ENCODE assay signal across 1 cellular context in the genomic region with DNA sequence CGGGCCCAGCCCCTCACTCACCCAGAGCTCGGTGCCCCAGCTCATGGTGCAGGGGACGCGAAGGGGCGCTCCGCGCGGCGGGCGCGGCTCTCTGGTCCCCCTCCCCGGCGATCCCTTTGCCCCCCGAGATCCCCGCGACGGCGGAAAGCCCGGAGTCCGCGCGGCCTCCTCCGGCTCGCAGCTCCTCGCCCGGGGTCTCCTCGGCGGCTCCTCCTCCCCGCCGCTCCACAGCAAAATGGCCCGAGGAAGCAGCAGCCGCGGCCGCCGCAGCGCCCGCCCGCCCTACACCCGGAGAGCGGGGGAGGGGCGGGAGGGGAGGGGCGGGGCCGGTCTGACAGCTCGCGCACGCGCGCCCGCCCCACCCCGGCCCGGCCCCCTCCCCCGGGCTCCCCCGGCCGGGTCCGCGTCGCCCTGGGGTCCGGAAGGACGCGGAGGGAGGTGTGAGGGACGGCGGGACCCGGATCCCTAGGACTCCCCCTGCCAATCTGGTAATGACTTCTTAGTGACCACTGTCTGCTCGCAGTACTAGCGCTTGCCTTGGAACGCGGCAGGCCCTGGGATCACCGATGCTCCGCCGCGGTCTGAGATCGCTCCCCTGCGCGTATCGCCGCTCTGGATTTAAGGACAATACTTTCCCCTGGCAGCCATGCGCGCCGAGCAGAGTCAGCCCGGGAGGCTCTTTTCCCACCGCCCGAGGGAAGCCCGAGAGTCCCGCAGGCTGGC.
A peak's percentile ranks its signal among the peaks of the same experiment; 100 is the strongest.
TF ChIP-seq lines count a peak whose summit lies in the region.

Gene FNBP1 (minus strand): TSS at position 259 of the 723 bp plus-strand sequence. CDS start 214 bp downstream, at position 45.

TF ChIP-seq in HepG2, 621 proteins besides CTCF, POLR2A, EP300 and RAD21 (continued from another document and continues in another):
- TF ChIP-seq, protein P1, sequence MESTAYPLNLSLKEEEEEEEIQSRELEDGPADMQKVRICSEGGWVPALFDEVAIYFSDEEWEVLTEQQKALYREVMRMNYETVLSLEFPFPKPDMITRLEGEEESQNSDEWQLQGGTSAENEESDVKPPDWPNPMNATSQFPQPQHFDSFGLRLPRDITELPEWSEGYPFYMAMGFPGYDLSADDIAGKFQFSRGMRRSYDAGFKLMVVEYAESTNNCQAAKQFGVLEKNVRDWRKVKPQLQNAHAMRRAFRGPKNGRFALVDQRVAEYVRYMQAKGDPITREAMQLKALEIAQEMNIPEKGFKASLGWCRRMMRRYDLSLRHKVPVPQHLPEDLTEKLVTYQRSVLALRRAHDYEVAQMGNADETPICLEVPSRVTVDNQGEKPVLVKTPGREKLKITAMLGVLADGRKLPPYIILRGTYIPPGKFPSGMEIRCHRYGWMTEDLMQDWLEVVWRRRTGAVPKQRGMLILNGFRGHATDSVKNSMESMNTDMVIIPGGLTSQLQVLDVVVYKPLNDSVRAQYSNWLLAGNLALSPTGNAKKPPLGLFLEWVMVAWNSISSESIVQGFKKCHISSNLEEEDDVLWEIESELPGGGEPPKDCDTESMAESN (CRISPR knock-in tag; conservative IDR thresholded peaks at IDR 0.05), result peak; percentile 18; the same call in 1 of the 2 replicates
- peak; percentile 92 for TF ChIP-seq TRAFD1 (CRISPR knock-in tag; IDR thresholded peaks at IDR 0.05; ENCODE audit: borderline replicate concordance)
- TF ChIP-seq ZNF451 (CRISPR knock-in tag; IDR thresholded peaks at IDR 0.05), result 0 out of 2 replicates have a peak, but pooled peaks have one; percentile 20
- 0 out of 2 replicates have a peak, but pooled peaks have one; percentile 47 for TF ChIP-seq ISL2 (CRISPR knock-in tag; IDR thresholded peaks at IDR 0.05)
- TF ChIP-seq GABPB1 (CRISPR knock-in tag; IDR thresholded peaks at IDR 0.05), result no peak; the same call in 1 of the 2 replicates
- peak; percentile 81; the same call in 1 of the 2 replicates for TF ChIP-seq ZNF569 (CRISPR knock-in tag; IDR thresholded peaks at IDR 0.05; ENCODE audit: borderline replicate concordance)
- TF ChIP-seq HOXA3 (CRISPR knock-in tag; IDR thresholded peaks at IDR 0.05), result peak; percentile 27; the same call in 1 of the 2 replicates
- TF ChIP-seq NR2C2 (CRISPR knock-in tag; IDR thresholded peaks at IDR 0.05; ENCODE audit: borderline replicate concordance), result 0 out of 2 replicates have a peak, but pooled peaks have one; percentile 14
- TF ChIP-seq, protein P2, sequence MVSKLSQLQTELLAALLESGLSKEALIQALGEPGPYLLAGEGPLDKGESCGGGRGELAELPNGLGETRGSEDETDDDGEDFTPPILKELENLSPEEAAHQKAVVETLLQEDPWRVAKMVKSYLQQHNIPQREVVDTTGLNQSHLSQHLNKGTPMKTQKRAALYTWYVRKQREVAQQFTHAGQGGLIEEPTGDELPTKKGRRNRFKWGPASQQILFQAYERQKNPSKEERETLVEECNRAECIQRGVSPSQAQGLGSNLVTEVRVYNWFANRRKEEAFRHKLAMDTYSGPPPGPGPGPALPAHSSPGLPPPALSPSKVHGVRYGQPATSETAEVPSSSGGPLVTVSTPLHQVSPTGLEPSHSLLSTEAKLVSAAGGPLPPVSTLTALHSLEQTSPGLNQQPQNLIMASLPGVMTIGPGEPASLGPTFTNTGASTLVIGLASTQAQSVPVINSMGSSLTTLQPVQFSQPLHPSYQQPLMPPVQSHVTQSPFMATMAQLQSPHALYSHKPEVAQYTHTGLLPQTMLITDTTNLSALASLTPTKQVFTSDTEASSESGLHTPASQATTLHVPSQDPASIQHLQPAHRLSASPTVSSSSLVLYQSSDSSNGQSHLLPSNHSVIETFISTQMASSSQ (IDR thresholded peaks at IDR 0.05; ENCODE audit: low read depth), result no peak
- TF ChIP-seq, protein P2 (CRISPR knock-in tag; IDR thresholded peaks at IDR 0.05; ENCODE audit: borderline replicate concordance), result no peak; the same call in 1 of the 2 replicates
- no peak for TF ChIP-seq NR2F6 (IDR thresholded peaks at IDR 0.05)
- no peak; the same call in 1 of the 2 replicates for TF ChIP-seq NR2F6 (CRISPR knock-in tag; IDR thresholded peaks at IDR 0.05)
- 0 out of 2 replicates have a peak, but pooled peaks have one; percentile 59 for TF ChIP-seq ZSCAN22 (CRISPR knock-in tag; IDR thresholded peaks at IDR 0.05)
- TF ChIP-seq ZNF446 (CRISPR knock-in tag; IDR thresholded peaks at IDR 0.05), result peak; percentile 19; the same call in 1 of the 2 replicates
- TF ChIP-seq RFXAP (CRISPR knock-in tag; IDR thresholded peaks at IDR 0.05; ENCODE audit: borderline replicate concordance), result 0 out of 2 replicates have a peak, but pooled peaks have one; percentile 38
- TF ChIP-seq SPEN (CRISPR knock-in tag; IDR thresholded peaks at IDR 0.05; ENCODE audit: low read depth), result 0 out of 2 replicates have a peak, but pooled peaks have one; percentile 9
- peak; percentile 81 for TF ChIP-seq RBFOX2 (IDR thresholded peaks at IDR 0.05; ENCODE audit: low read depth, low read length)
- no peak for TF ChIP-seq SNAPC2 (CRISPR knock-in tag; IDR thresholded peaks at IDR 0.05)
- 0 out of 2 replicates have a peak, but pooled peaks have one; percentile 9 for TF ChIP-seq HDAC2 (CRISPR knock-in tag; IDR thresholded peaks at IDR 0.05)
- peak; percentile 49 for TF ChIP-seq AGO1 (IDR thresholded peaks at IDR 0.05; ENCODE audit: low read depth, low read length, poor library complexity, severe bottlenecking)
- TF ChIP-seq ZNF281 (CRISPR knock-in tag; IDR thresholded peaks at IDR 0.05; ENCODE audit: borderline replicate concordance), result peak; percentile 88
- 0 out of 2 replicates have a peak, but pooled peaks have one; percentile 12 for TF ChIP-seq CHD4 (IDR thresholded peaks at IDR 0.05; ENCODE audit: borderline replicate concordance, low read length)
- no peak for TF ChIP-seq TCF7L2 (IDR thresholded peaks at IDR 0.05; ENCODE audit: low read depth, low read length)
- TF ChIP-seq SMYD3 (CRISPR knock-in tag; IDR thresholded peaks at IDR 0.05), result 0 out of 2 replicates have a peak, but pooled peaks have one; percentile 16
- peak; percentile 64; the same call in 1 of the 2 replicates for TF ChIP-seq ZBTB42 (CRISPR knock-in tag; IDR thresholded peaks at IDR 0.05)
- TF ChIP-seq ZNF10 (CRISPR knock-in tag; IDR thresholded peaks at IDR 0.05; ENCODE audit: borderline replicate concordance, low read depth), result no peak
- TF ChIP-seq FOSL2 (CRISPR knock-in tag; IDR thresholded peaks at IDR 0.05), result no peak
- 0 out of 2 replicates have a peak, but pooled peaks have one; percentile 61 for TF ChIP-seq ZNF589 (CRISPR knock-in tag; conservative IDR thresholded peaks at IDR 0.05)
- 0 out of 2 replicates have a peak, but pooled peaks have one; percentile 43 for TF ChIP-seq SP5 (CRISPR knock-in tag; IDR thresholded peaks at IDR 0.05; ENCODE audit: borderline replicate concordance, low read depth)
- TF ChIP-seq HNRNPLL (IDR thresholded peaks at IDR 0.05; ENCODE audit: low read depth, low read length, poor library complexity, severe bottlenecking), result peak; percentile 34
- TF ChIP-seq, protein P3, sequence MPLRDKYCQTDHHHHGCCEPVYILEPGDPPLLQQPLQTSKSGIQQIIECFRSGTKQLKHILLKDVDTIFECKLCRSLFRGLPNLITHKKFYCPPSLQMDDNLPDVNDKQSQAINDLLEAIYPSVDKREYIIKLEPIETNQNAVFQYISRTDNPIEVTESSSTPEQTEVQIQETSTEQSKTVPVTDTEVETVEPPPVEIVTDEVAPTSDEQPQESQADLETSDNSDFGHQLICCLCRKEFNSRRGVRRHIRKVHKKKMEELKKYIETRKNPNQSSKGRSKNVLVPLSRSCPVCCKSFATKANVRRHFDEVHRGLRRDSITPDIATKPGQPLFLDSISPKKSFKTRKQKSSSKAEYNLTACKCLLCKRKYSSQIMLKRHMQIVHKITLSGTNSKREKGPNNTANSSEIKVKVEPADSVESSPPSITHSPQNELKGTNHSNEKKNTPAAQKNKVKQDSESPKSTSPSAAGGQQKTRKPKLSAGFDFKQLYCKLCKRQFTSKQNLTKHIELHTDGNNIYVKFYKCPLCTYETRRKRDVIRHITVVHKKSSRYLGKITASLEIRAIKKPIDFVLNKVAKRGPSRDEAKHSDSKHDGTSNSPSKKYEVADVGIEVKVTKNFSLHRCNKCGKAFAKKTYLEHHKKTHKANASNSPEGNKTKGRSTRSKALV (CRISPR knock-in tag; IDR thresholded peaks at IDR 0.05), result peak; percentile 80
- peak; percentile 47; the same call in 1 of the 2 replicates for TF ChIP-seq ZNF543 (CRISPR knock-in tag; IDR thresholded peaks at IDR 0.05)
- TF ChIP-seq, protein P4, sequence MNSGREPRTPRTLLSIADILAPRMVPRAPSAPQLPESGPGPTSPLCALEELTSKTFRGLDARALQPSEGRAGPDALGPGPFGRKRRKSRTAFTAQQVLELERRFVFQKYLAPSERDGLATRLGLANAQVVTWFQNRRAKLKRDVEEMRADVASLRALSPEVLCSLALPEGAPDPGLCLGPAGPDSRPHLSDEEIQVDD (CRISPR knock-in tag; IDR thresholded peaks at IDR 0.05; ENCODE audit: borderline replicate concordance), result 0 out of 2 replicates have a peak, but pooled peaks have one; percentile 19
- peak; percentile 75 for TF ChIP-seq POLR2G (IDR thresholded peaks at IDR 0.05; ENCODE audit: low read depth, low read length)
- 0 out of 2 replicates have a peak, but pooled peaks have one; percentile 54 for TF ChIP-seq ZNF101 (CRISPR knock-in tag; IDR thresholded peaks at IDR 0.05; ENCODE audit: borderline replicate concordance, low read depth)
- TF ChIP-seq ZNF747 (CRISPR knock-in tag; IDR thresholded peaks at IDR 0.05; ENCODE audit: borderline replicate concordance), result peak; percentile 69; the same call in 1 of the 2 replicates
- TF ChIP-seq ZNF788 (CRISPR knock-in tag; IDR thresholded peaks at IDR 0.05; ENCODE audit: borderline replicate concordance), result peak; percentile 44; the same call in 1 of the 2 replicates
- TF ChIP-seq, protein P5, sequence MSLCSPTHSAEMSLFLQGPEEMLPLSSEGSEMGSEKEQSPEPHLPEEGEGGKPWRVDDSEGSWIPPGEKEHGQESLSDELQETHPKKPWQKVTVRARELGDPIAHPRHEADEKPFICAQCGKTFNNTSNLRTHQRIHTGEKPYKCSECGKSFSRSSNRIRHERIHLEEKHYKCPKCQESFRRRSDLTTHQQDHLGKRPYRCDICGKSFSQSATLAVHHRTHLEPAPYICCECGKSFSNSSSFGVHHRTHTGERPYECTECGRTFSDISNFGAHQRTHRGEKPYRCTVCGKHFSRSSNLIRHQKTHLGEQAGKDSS (CRISPR knock-in tag; IDR thresholded peaks at IDR 0.05; ENCODE audit: borderline replicate concordance, low read depth), result peak; percentile 24; the same call in 1 of the 2 replicates
- peak; percentile 73 for TF ChIP-seq PHF8 (CRISPR knock-in tag; IDR thresholded peaks at IDR 0.05)
- peak; percentile 80; the same call in 1 of the 2 replicates for TF ChIP-seq ZFY (CRISPR knock-in tag; IDR thresholded peaks at IDR 0.05)
- TF ChIP-seq ZFX (CRISPR knock-in tag; IDR thresholded peaks at IDR 0.05; ENCODE audit: low read depth), result peak; percentile 82
- no peak for TF ChIP-seq NCOR1 (IDR thresholded peaks at IDR 0.05; ENCODE audit: borderline replicate concordance, low read length)
